Comparison of ENCODE assay signal across 9 cellular contexts in the genomic region with DNA sequence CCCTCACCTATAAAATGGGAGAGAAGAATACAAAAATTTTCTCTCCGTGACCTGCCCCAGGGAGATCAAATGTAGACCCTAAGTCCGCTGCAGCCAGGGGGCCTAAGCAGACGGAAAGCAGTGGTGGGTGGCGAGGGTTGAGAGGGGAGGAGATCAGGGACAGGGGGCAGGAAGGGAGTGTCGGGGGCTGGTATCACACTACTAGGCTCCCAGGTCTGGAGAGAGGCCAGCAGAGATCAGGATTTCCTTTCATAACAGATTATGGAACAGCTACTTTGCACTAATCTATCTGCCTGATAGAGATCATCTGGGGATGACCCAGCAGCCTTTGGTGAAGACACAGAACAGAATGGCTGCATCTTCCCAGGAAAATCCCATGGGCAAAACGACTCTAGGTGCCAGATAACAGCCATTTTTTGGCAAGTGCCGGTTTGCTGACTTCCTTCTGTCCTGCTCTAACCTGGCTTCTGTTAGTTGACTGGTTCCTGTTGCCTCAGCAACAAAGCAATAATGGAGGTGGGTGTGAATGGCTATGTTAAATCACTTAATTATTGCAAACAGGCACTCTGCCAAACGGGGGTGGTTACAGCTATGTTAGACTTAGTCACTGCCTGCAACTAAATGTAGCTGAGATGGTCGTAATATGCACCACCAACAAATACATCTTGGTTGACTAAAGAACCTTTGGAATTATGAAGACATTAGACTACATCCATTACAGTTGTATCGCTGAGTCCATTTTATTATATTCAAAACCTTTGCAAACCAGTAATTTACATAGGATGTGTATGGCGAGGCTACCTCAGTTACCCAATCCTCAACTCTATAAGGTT. TPM values are rescaled to one million over a fixed set of nuclear protein-coding genes. Genes with fewer than 3 reads are reported as not detected.
DNase-seq lines count a peak whose midpoint lies in the region; ATAC-seq and TF ChIP-seq lines count a peak whose summit lies in the region.
"Had no signal": no experiment of that assay in that cellular context is flagged by ENCODE, and none has a peak within 500 bp of the region (broad histone marks: within the 10 kb centered on the region; RNA-seq: fewer than 3 reads in every experiment).

No MANE protein-coding gene starts in this region.

- H2BK12ac ChIP-seq in trophoblast cell (ENCODE audit: low read length): peak overlapping the region; percentile 78

- H3K9ac ChIP-seq in trophoblast cell (ENCODE audit: low read length): no peak overlapping the region

- H3K4me3 ChIP-seq in fibroblast of villous mesenchyme (ENCODE audit: low read depth, low read length): no peak overlapping the region
- no peak overlapping the region for H3K4me3 ChIP-seq in trophoblast cell (ENCODE audit: low read depth, low read length)

- H3K18ac ChIP-seq in trophoblast cell (ENCODE audit: low read length): no peak overlapping the region

- H2BK5ac ChIP-seq in trophoblast cell (ENCODE audit: low read depth, low read length, poor library complexity): no peak overlapping the region

- H3K4me1 ChIP-seq in trophoblast cell (ENCODE audit: control insufficient read depth in 1 of 2, insufficient read depth in 2 of 2, low read length in 2 of 2): peaks cover 31 to 43% of the 10 kb centered on the region in 2 experiments

- H4K8ac ChIP-seq in trophoblast cell (ENCODE audit: low read depth, low read length): no peak overlapping the region

- peak overlapping the region; percentile 8 for H4K91ac ChIP-seq in trophoblast cell (ENCODE audit: low read depth, low read length)

- H3K36me3 ChIP-seq in trophoblast cell (ENCODE audit: control insufficient read depth in 1 of 2, insufficient read depth in 2 of 2, low read length in 2 of 2): no peaks in the 10 kb centered on the region

- DNase-seq in NCI-H524 (lab: John Stamatoyannopoulos, UW) (peak; percentile 5 to 34), NCI-H524 treated with DMSO at 0.1 percent for 48 hours (lab: John Stamatoyannopoulos, UW) (no peak), NCI-H2227 (lab: John Stamatoyannopoulos, UW; ENCODE audit: unreplicated experiment) (peak; percentile 90), activated T-cell treated with anti-CD3 and anti-CD28 coated beads for 1 hour (ENCODE audit: low read depth) (peak; percentile 22), fibroblast of villous mesenchyme (ENCODE audit: low read depth) (peak; percentile 68), trophoblast cell (no peak)

- no peak overlapping the region for H2AFZ ChIP-seq in trophoblast cell (ENCODE audit: insufficient read depth, low read length, poor library complexity)

- no peak overlapping the region for H2BK120ac ChIP-seq in trophoblast cell (ENCODE audit: insufficient read depth, low read length, poor library complexity)

- H3K9me3 ChIP-seq in trophoblast cell (ENCODE audit: insufficient read depth, low read depth, low read length): no peaks in the 10 kb centered on the region

- no peaks in the 10 kb centered on the region for H3K79me2 ChIP-seq in trophoblast cell (ENCODE audit: control insufficient read depth, insufficient read depth, low read length, poor library complexity)

- ATAC-seq in HG03039 (IDR thresholded peaks at IDR 0.05; ENCODE audit: unreplicated experiment): no peak
- ATAC-seq in HG03095 (IDR thresholded peaks at IDR 0.05; ENCODE audit: unreplicated experiment): no peak

- no peak for TF ChIP-seq CTCF in fibroblast of villous mesenchyme (IDR thresholded peaks at IDR 0.05; ENCODE audit: insufficient read depth, low read depth, low read length)

- H2AK5ac ChIP-seq in trophoblast cell (ENCODE audit: low read length): peak overlapping the region; percentile 50

- H3K23ac ChIP-seq in trophoblast cell (ENCODE audit: low read length): no peak overlapping the region

- no peak overlapping the region for H3K4ac ChIP-seq in trophoblast cell (ENCODE audit: low read depth, low read length)

- no peak overlapping the region for H3K27ac ChIP-seq in trophoblast cell (ENCODE audit: low read depth, low read length)
- H3K27ac ChIP-seq: VCaP had no signal

- H3K14ac ChIP-seq in trophoblast cell (ENCODE audit: low read length): no peak overlapping the region

- H3K79me1 ChIP-seq in trophoblast cell (ENCODE audit: low read length): peaks cover 24% of the 10 kb centered on the region

- peak overlapping the region; percentile 5 for H3K4me2 ChIP-seq in trophoblast cell (ENCODE audit: low read length)

- H4K12ac ChIP-seq in trophoblast cell (ENCODE audit: low read depth, low read length): no peak overlapping the region

- no peaks in the 10 kb centered on the region for H3K27me3 ChIP-seq in trophoblast cell (ENCODE audit: insufficient read depth, low read length)

- WGBS in trophoblast cell (ENCODE audit: extremely low coverage, insufficient coverage, insufficient read length): no CpG with 5 or more reads among the region's 11 CpGs

RNA-seq across cellular contexts. Expression of a gene that starts 30.0 kb away (rescaled TPM):
- total RNA-seq in fibroblast of villous mesenchyme: not detected in 2 replicates
- not detected in 2 replicates for polyA plus RNA-seq in trophoblast cell (2013)

RNA-seq across cellular contexts. Expression of a gene that starts 52.9 kb away (rescaled TPM):
- total RNA-seq in fibroblast of villous mesenchyme: 84.7 and 104 TPM in 2 replicates
- polyA plus RNA-seq in trophoblast cell (2013): 67.7 and 68.6 TPM in 2 replicates

Comparison
In these comparisons a context has a peak if more than half of its experiments do, and no peak if none do; other contexts are left out.
1. DNase-seq: peak in NCI-H524 (2 of 2), NCI-H2227 (single experiment), activated T-cell treated with anti-CD3 and anti-CD28 coated beads for 1 hour (single experiment) and fibroblast of villous mesenchyme (single experiment); none in NCI-H524 treated with DMSO at 0.1 percent for 48 hours (single experiment) and trophoblast cell (0 of 2).